In genomic region chr4:138919094-138919936, GRCh38 we compare ENCODE assay signal across 8 cellular contexts.
DNase-seq lines count a peak whose midpoint lies in the region; ATAC-seq, FAIRE-seq and TF ChIP-seq lines count a peak whose summit lies in the region.

No MANE protein-coding gene starts in this region.

- no peak overlapping the region for H2AK5ac ChIP-seq in H1 (ENCODE audit: low read depth, low read length)

- no peak overlapping the region for H4K5ac ChIP-seq in H1 (ENCODE audit: insufficient read length, low read depth, low read length)

- H2BK12ac ChIP-seq in H1 (ENCODE audit: low read depth, low read length): 0 out of 2 replicates have a peak overlapping the region, but pooled peaks have one; percentile 65

- H2AFZ ChIP-seq in H1 (ENCODE audit: low read length): no peak overlapping the region

- H3K14ac ChIP-seq in H1 (ENCODE audit: insufficient read length): no peak overlapping the region

- no peak overlapping the region for H2BK20ac ChIP-seq in H1 (ENCODE audit: low read length)

- H4K8ac ChIP-seq in H1 (ENCODE audit: extremely low read depth, insufficient read depth, low read length): no peak overlapping the region

- H3K4me3 ChIP-seq in H1 (ENCODE audit: extremely low read depth in 1 of 4, insufficient read depth in 2 of 4, low read depth in 3 of 4, low read length in 4 of 4): no peak overlapping the region

- no peak overlapping the region for H3K4me3 Mint-ChIP-seq in memory B cell
- no peak overlapping the region for H3K4me3 Mint-ChIP-seq in stimulated activated naive CD8-positive, alpha-beta T cell treated with anti-CD3 and anti-CD28 coated beads, Interleukin-15, amount 100 ng/mL, for 72 hours

- H2BK120ac ChIP-seq in H1 (replicated peaks; ENCODE audit: low read depth, low read length): no peak overlapping the region

- H3K4me1 ChIP-seq in H1 (replicated peaks in 1 of 4; ENCODE audit: control insufficient read depth in 3 of 4, insufficient read depth in 4 of 4, low read length in 3 of 4): peaks cover 0 to 3% (median 0%) of the 10 kb centered on the region in 4 experiments; a peak in 1 of 7 replicates

- H3K27me3 ChIP-seq in H1 (replicated peaks in 1 of 4; ENCODE audit: control insufficient read depth in 3 of 4, extremely low read depth in 1 of 4, insufficient read depth in 3 of 4, low read length in 3 of 4): no peaks in the 10 kb centered on the region

- H3K23ac ChIP-seq in H1 (ENCODE audit: insufficient read length): no peak overlapping the region

- no peak for TF ChIP-seq EP300 in H1 (IDR thresholded peaks at IDR 0.05; ENCODE audit: borderline replicate concordance in 1 of 2, low read depth in 2 of 2, low read length in 2 of 2)

- H3K27ac Mint-ChIP-seq in memory B cell: no peak overlapping the region
- H3K27ac Mint-ChIP-seq in stimulated activated naive CD8-positive, alpha-beta T cell treated with anti-CD3 and anti-CD28 coated beads, Interleukin-15, amount 100 ng/mL, for 72 hours: no peak overlapping the region

- no peak overlapping the region for H3K9ac ChIP-seq in H1 (replicated peaks in 1 of 4; ENCODE audit: extremely low read depth in 1 of 4, low read depth in 3 of 4, low read length in 3 of 4)

- H2BK5ac ChIP-seq in H1 (ENCODE audit: low read depth, low read length): no peak overlapping the region

- H3K4me2 ChIP-seq in H1 (ENCODE audit: insufficient read depth in 1 of 2, low read depth in 2 of 2, low read length in 2 of 2): no peak overlapping the region

- no peaks in the 10 kb centered on the region for H3K36me3 Mint-ChIP-seq in memory B cell

- CTCF ChIA-PET in H1 (lab: Charles Lee; ENCODE audit: partially characterized antibody): interaction anchor here (0.6 to 3.4 kb wide), 10 partner anchors 8 to 868 kb away, joined by 3 to 27 read pairs (median 3); no protein-coding TSS in a partner anchor

- peaks cover 4% of the 10 kb centered on the region for H3K27me3 Mint-ChIP-seq in memory B cell
- peaks cover 17% of the 10 kb centered on the region for H3K27me3 Mint-ChIP-seq in stimulated activated naive CD8-positive, alpha-beta T cell treated with anti-CD3 and anti-CD28 coated beads, Interleukin-15, amount 100 ng/mL, for 72 hours

- H3K4ac ChIP-seq in H1 (replicated peaks; ENCODE audit: insufficient read length, low read depth, low read length): no peak overlapping the region

- no peak overlapping the region for H4K91ac ChIP-seq in H1 (replicated peaks; ENCODE audit: insufficient read length, low read length)

- H3K9me3 Mint-ChIP-seq in memory B cell: no peaks in the 10 kb centered on the region
- H3K9me3 Mint-ChIP-seq in stimulated activated naive CD8-positive, alpha-beta T cell treated with anti-CD3 and anti-CD28 coated beads, Interleukin-15, amount 100 ng/mL, for 72 hours: no peaks in the 10 kb centered on the region

- peak; percentile 80 to 91 (median 81) for TF ChIP-seq CTCF in H1 (IDR thresholded peaks at IDR 0.05; ENCODE audit: control extremely low read depth in 1 of 3, insufficient read depth in 1 of 3, low read depth in 1 of 3, low read length in 3 of 3)

- H3K56ac ChIP-seq in H1 (replicated peaks; ENCODE audit: insufficient read length, low read depth, low read length): no peak overlapping the region

- H3K9me3 ChIP-seq in H1 (ENCODE audit: insufficient read depth in 2 of 2, low read depth in 1 of 2, low read length in 1 of 2): no peaks in the 10 kb centered on the region

- WGBS in H1 (ENCODE audit: extremely low coverage in 1 of 2, insufficient coverage in 1 of 2, insufficient read length in 1 of 2, insufficient replicate concordance in 2 of 2, low coverage in 1 of 2, low lambda C conversion rate in 2 of 2, missing lambda C conversion rate in 1 of 2), 2 experiments: 59% methylated on average over 27 of the region's 27 CpGs; no CpG with 5 or more reads in 1 of the 2 experiments

- no peaks in the 10 kb centered on the region for H3K79me1 ChIP-seq in H1 (ENCODE audit: low read depth, low read length)

- no peaks in the 10 kb centered on the region for H3K36me3 ChIP-seq in H1 (ENCODE audit: control insufficient read depth in 2 of 4, insufficient read depth in 4 of 4, low read length in 3 of 4)

- H2BK15ac ChIP-seq in H1 (ENCODE audit: low read length): no peak overlapping the region

- peak; percentile 92 for DNase-seq in DMS153 treated with DMSO at 0.1 percent for 48 hours (lab: John Stamatoyannopoulos, UW; ENCODE audit: unreplicated experiment)
- peak; percentile 78 for DNase-seq in NCI-H1105 treated with DMSO at 0.1 percent for 48 hours (lab: John Stamatoyannopoulos, UW)
- peak; percentile 21 for DNase-seq in T-helper 9 cell
- DNase-seq in H1 (ENCODE audit: low read depth in 1 of 2, low spot score in 2 of 2): peak in 1 of 2 experiments; percentile 86
- peak; percentile 27 to 58 for DNase-seq in memory B cell (ENCODE audit: low spot score in 2 of 2)
- DNase-seq in stimulated activated naive CD8-positive, alpha-beta T cell treated with anti-CD3 and anti-CD28 coated beads, Interleukin-15, amount 100 ng/mL, for 72 hours: peak; percentile 36 to 54

- peak; percentile 93 for ATAC-seq in GM21529 (IDR thresholded peaks at IDR 0.05; ENCODE audit: unreplicated experiment)
- ATAC-seq in memory B cell (ENCODE audit: low read depth): peak; percentile 62
- ATAC-seq in stimulated activated naive CD8-positive, alpha-beta T cell treated with anti-CD3 and anti-CD28 coated beads, Interleukin-15, amount 100 ng/mL, for 72 hours: peak; percentile 69
- ATAC-seq in GM21786 (IDR thresholded peaks at IDR 0.05; ENCODE audit: unreplicated experiment): no peak

- TF ChIP-seq POLR2A in H1 (IDR thresholded peaks at IDR 0.05; ENCODE audit: control extremely low read depth in 1 of 2, low read depth in 2 of 2, low read length in 2 of 2): no peak

- H4K20me1 ChIP-seq in H1 (replicated peaks in 1 of 2; ENCODE audit: control insufficient read depth in 1 of 2, insufficient read depth in 2 of 2, low read length in 2 of 2): no peaks in the 10 kb centered on the region

- peak; percentile 94 to 98 for TF ChIP-seq RAD21 in H1 (IDR thresholded peaks at IDR 0.05 in 1 of 2, conservative IDR thresholded peaks at IDR 0.05 in 1 of 2; ENCODE audit: low read depth in 2 of 2, low read length in 2 of 2)

- H3K23me2 ChIP-seq in H1 (ENCODE audit: low read depth, low read length): no peaks in the 10 kb centered on the region; the same call in 1 of the 2 replicates

- H3K27ac ChIP-seq in H1 (ENCODE audit: low read depth, low read length): no peak overlapping the region

- peaks cover 5% of the 10 kb centered on the region for H3K4me1 Mint-ChIP-seq in memory B cell
- no peaks in the 10 kb centered on the region for H3K4me1 Mint-ChIP-seq in stimulated activated naive CD8-positive, alpha-beta T cell treated with anti-CD3 and anti-CD28 coated beads, Interleukin-15, amount 100 ng/mL, for 72 hours

- H3K79me2 ChIP-seq in H1 (ENCODE audit: control insufficient read depth in 1 of 2, insufficient read depth in 2 of 2, low read length in 2 of 2): no peaks in the 10 kb centered on the region

- H3K18ac ChIP-seq in H1 (ENCODE audit: extremely low read depth, low read length): no peak overlapping the region

- POLR2A ChIA-PET in H1 (lab: Charles Lee; ENCODE audit: partially characterized antibody): no interaction called here

- FAIRE-seq in H1 (lab: Jason Lieb, UNC): peak; percentile 98

TF ChIP-seq in H1, 55 proteins besides CTCF, POLR2A, EP300 and RAD21:
- no peak for TF ChIP-seq ATF3 (IDR thresholded peaks at IDR 0.05; ENCODE audit: insufficient read depth, low read depth, low read length)
- TF ChIP-seq SRF (IDR thresholded peaks at IDR 0.05; ENCODE audit: low read depth, low read length): 0 out of 2 replicates have a peak, but pooled peaks have one; percentile 5
- TF ChIP-seq RNF2 (IDR thresholded peaks at IDR 0.05; ENCODE audit: borderline replicate concordance, low read depth, low read length, missing control alignments, poor library complexity, severe bottlenecking): no peak
